1 cellular context compared by ENCODE assay signal in the genomic region with DNA sequence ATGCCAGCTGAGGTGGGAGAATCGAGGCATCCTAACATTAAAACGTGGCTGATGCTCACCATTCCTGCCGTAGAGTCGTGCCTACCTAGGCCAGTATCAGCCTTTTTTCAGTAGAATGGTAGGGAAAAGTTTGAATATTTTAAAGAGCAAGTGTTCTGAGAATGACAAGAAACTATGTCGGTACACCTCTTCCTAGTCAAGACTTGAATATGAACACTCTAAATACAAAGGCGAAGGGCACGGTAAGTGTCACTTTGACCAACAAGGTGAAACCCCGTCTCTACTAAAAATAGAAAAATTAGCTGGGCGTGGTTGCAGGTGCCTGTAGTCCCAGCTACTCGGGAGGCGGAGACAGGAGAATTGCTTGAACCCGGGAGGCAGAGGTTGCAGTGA.
A peak's percentile ranks its signal among the peaks of the same experiment; 100 is the strongest.
TF ChIP-seq lines count a peak whose summit lies in the region.

No MANE protein-coding gene starts in this region.

TF ChIP-seq in H1, 55 proteins besides CTCF, POLR2A, EP300 and RAD21:
- no peak for TF ChIP-seq ASH2L (IDR thresholded peaks at IDR 0.05; ENCODE audit: low read length)
- no peak for TF ChIP-seq SRF (IDR thresholded peaks at IDR 0.05; ENCODE audit: low read depth, low read length)
- TF ChIP-seq, protein P1, sequence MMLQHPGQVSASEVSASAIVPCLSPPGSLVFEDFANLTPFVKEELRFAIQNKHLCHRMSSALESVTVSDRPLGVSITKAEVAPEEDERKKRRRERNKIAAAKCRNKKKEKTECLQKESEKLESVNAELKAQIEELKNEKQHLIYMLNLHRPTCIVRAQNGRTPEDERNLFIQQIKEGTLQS (IDR thresholded peaks at IDR 0.05; ENCODE audit: insufficient read depth, low read depth, low read length), result no peak
- TF ChIP-seq BRCA1 (IDR thresholded peaks at IDR 0.05; ENCODE audit: low read depth, low read length), result no peak
- no peak for TF ChIP-seq FOSL1 (IDR thresholded peaks at IDR 0.05; ENCODE audit: insufficient read depth, low read depth, low read length)
- 0 out of 4 replicates have a peak, but pooled peaks of 1 of the 2 experiments have one; percentile 5 for TF ChIP-seq SIN3A (conservative IDR thresholded peaks at IDR 0.05 in 1 of 2, IDR thresholded peaks at IDR 0.05 in 1 of 2; ENCODE audit: low read depth in 1 of 2, low read length in 2 of 2)
